Comparison of ENCODE assay signal across 1 cellular context in genomic region chr9:136946893-136947891, GRCh38.
A peak's percentile ranks its signal among the peaks of the same experiment; 100 is the strongest.
TF ChIP-seq lines count a peak whose summit lies in the region.

No MANE protein-coding gene starts in this region.

TF ChIP-seq in HEK293, 187 proteins besides CTCF, POLR2A, EP300 and RAD21 (continued from another document):
- TF ChIP-seq ZNF768 (tag by site-specific recombination; IDR thresholded peaks at IDR 0.05) (no peak), ZNF423 (tag by site-specific recombination; IDR thresholded peaks at IDR 0.05) (no peak), GLIS1 (tag by site-specific recombination; IDR thresholded peaks at IDR 0.05) (peak; percentile 68), SP2 (tag by site-specific recombination; IDR thresholded peaks at IDR 0.05) (no peak), ZNF19 (tag by site-specific recombination; IDR thresholded peaks at IDR 0.05; ENCODE audit: low read depth) (no peak), ZNF169 (tag by site-specific recombination; IDR thresholded peaks at IDR 0.05) (no peak), ZNF747 (tag by site-specific recombination; IDR thresholded peaks at IDR 0.05) (no peak), ZNF701 (tag by site-specific recombination; IDR thresholded peaks at IDR 0.05) (no peak), ZNF645 (tag by site-specific recombination; IDR thresholded peaks at IDR 0.05) (no peak), ZFHX2 (tag by site-specific recombination; conservative IDR thresholded peaks at IDR 0.05) (peak; percentile 91), GLIS2 (tag by site-specific recombination; IDR thresholded peaks at IDR 0.05) (peak; percentile 51; the same call in 1 of the 2 replicates), ZSCAN30 (tag by site-specific recombination; IDR thresholded peaks at IDR 0.05) (no peak), ZNF266 (tag by site-specific recombination; IDR thresholded peaks at IDR 0.05; ENCODE audit: low read depth) (no peak), ZNF2 (tag by site-specific recombination; IDR thresholded peaks at IDR 0.05) (no peak), ZSCAN5A (tag by site-specific recombination; IDR thresholded peaks at IDR 0.05) (no peak), ZFP41 (tag by site-specific recombination; IDR thresholded peaks at IDR 0.05; ENCODE audit: borderline replicate concordance) (no peak), ZNF239 (tag by site-specific recombination; IDR thresholded peaks at IDR 0.05) (no peak), ZEB2 (tag by site-specific recombination; IDR thresholded peaks at IDR 0.05) (no peak)
